Comparison of ENCODE assay signal across 17 cellular contexts in the genomic region with DNA sequence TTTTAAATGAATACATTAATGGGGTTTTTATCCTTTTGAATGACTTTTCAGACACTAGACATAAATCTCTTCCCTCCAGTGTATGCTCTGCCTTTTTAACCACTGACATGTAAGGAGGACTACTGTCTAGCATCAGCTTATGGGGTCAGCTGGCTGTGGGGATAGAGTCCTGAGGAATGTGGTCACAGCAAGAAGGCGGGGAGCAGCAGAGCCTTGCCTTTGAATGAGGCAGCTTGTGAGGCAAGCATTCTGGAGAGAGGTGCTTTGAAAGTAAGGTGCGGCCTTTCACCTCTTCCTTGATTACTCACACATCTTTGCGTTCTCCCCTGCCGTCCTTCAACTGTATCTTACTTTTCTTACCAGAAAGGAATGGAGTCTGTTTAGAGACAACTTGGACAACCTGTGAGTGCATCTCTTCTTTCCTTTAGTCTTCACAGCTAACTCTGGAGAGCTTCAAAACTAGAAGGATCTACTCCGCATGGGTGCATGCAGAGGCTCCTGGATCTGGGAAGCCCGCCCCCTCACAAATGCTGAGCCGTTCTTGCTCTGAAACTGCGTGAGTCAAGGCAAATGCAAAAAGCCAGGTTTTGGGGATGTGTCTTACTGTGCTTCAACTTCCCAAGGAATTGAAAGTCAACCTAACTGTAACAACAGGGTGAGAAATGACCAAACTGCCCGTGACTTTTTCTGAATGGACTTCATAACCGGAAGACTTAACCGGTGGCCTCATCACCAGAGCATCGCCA. TPM values are rescaled to one million over a fixed set of nuclear protein-coding genes. Genes with fewer than 3 reads are reported as not detected.
DNase-seq lines count a peak whose midpoint lies in the region; ATAC-seq and TF ChIP-seq lines count a peak whose summit lies in the region.
"Had no signal": no experiment of that assay in that cellular context is flagged by ENCODE, and none has a peak within 500 bp of the region (broad histone marks: within the 10 kb centered on the region; RNA-seq: fewer than 3 reads in every experiment).

No MANE protein-coding gene starts in this region.

- peaks cover 76% of the 10 kb centered on the region for H3K36me3 Mint-ChIP-seq in activated CD4-positive, alpha-beta T cell treated with anti-CD3 and anti-CD28 coated beads, Interleukin-2, amount 10 ng/mL, durations not matched to agents 24 days and 14 days (ENCODE audit: low read depth)
- no peaks in the 10 kb centered on the region for H3K36me3 Mint-ChIP-seq in IgD-negative memory B cell
- peaks cover 100% of the 10 kb centered on the region for H3K36me3 Mint-ChIP-seq in dendritic cell treated with granulocyte-macrophage colony-stimulating factor and Interleukin-4, amounts not matched to agents 40 ng/mL and 50 ng/mL, for 4 days (ENCODE audit: low read depth)

- no peak overlapping the region for H3K4me3 Mint-ChIP-seq in activated CD4-positive, alpha-beta T cell treated with anti-CD3 and anti-CD28 coated beads, Interleukin-2, amount 10 ng/mL, durations not matched to agents 24 days and 14 days
- no peak overlapping the region for H3K4me3 Mint-ChIP-seq in IgD-negative memory B cell
- H3K4me3 Mint-ChIP-seq in dendritic cell treated with granulocyte-macrophage colony-stimulating factor and Interleukin-4, amounts not matched to agents 40 ng/mL and 50 ng/mL, for 4 days: no peak overlapping the region
- H3K4me3 Mint-ChIP-seq: memory B cell had no signal

- peaks cover 24% of the 10 kb centered on the region for H3K4me1 Mint-ChIP-seq in activated CD4-positive, alpha-beta T cell treated with anti-CD3 and anti-CD28 coated beads, Interleukin-2, amount 10 ng/mL, durations not matched to agents 24 days and 14 days
- H3K4me1 Mint-ChIP-seq in IgD-negative memory B cell: peaks cover 0 to 3% (median 0%) of the 10 kb centered on the region in 3 donors
- peaks cover 59% of the 10 kb centered on the region for H3K4me1 Mint-ChIP-seq in dendritic cell treated with granulocyte-macrophage colony-stimulating factor and Interleukin-4, amounts not matched to agents 40 ng/mL and 50 ng/mL, for 4 days (ENCODE audit: low read depth)

- no peak for DNase-seq in activated CD4-positive, alpha-beta T cell treated with anti-CD3 and anti-CD28 coated beads, Interleukin-2, amount 10 ng/mL, durations not matched to agents 24 days and 14 days
- DNase-seq in activated CD4-positive, alpha-beta T cell treated with anti-CD3 and anti-CD28 coated beads, Interleukin-2, amount 50 U/mL, for 4 hours: no peak
- DNase-seq in NCI-H1417 treated with DMSO at 0.1 percent for 48 hours (lab: John Stamatoyannopoulos, UW) (no peak), thyroid gland (no peak)
- DNase-seq: amygdala, GDM1, glutamatergic neuron, NCI-H1694 treated with DMSO at 0.1 percent for 48 hours, SJCRH30 had no signal

- no peak overlapping the region for H3K9ac ChIP-seq in rectal smooth muscle tissue (ENCODE audit: low read length)

- H3K9me3 ChIP-seq in thyroid gland: no peaks in the 10 kb centered on the region
- H3K9me3 ChIP-seq: A549, esophagus muscularis mucosa, ovary, SJCRH30 had no signal

- no peaks in the 10 kb centered on the region for H3K27me3 ChIP-seq in rectal smooth muscle tissue (ENCODE audit: control insufficient read depth, insufficient read depth, low read length)
- H3K27me3 ChIP-seq in thyroid gland: no peaks in the 10 kb centered on the region
- H3K27me3 ChIP-seq: esophagus muscularis mucosa, ovary, SJCRH30 had no signal

- H3K4me3 ChIP-seq in rectal smooth muscle tissue (ENCODE audit: low read length) (no peak overlapping the region), thyroid gland (replicated peaks in 1 of 3) (no peak overlapping the region)
- H3K4me3 ChIP-seq: A549, esophagus muscularis mucosa, ovary, SJCRH30 had no signal

- H3K27me3 Mint-ChIP-seq in activated CD4-positive, alpha-beta T cell treated with anti-CD3 and anti-CD28 coated beads, Interleukin-2, amount 10 ng/mL, durations not matched to agents 24 days and 14 days: no peaks in the 10 kb centered on the region
- no peaks in the 10 kb centered on the region for H3K27me3 Mint-ChIP-seq in IgD-negative memory B cell
- H3K27me3 Mint-ChIP-seq in dendritic cell treated with granulocyte-macrophage colony-stimulating factor and Interleukin-4, amounts not matched to agents 40 ng/mL and 50 ng/mL, for 4 days: no peaks in the 10 kb centered on the region
- H3K27me3 Mint-ChIP-seq: memory B cell had no signal

- no peak for ATAC-seq in GM19324 (IDR thresholded peaks at IDR 0.05; ENCODE audit: low FRiP score, unreplicated experiment)
- ATAC-seq: A549 had no signal

- intact Hi-C loops in activated CD4-positive, alpha-beta T cell treated with anti-CD3 and anti-CD28 coated beads, Interleukin-2, amount 10 ng/mL, durations not matched to agents 24 days and 14 days (cut with micrococcal nuclease): no loop called here
- intact Hi-C loops in dendritic cell treated with granulocyte-macrophage colony-stimulating factor and Interleukin-4, amounts not matched to agents 40 ng/mL and 50 ng/mL, for 4 days (cut with micrococcal nuclease): no loop called here
- intact Hi-C loops in thyroid gland (cut with DNase I): loop anchor here (10.0 kb wide), 1 partner anchor 61 kb away; no protein-coding TSS in a partner anchor

- H3K36me3 ChIP-seq in rectal smooth muscle tissue (ENCODE audit: control insufficient read depth, insufficient read depth, low read length) (peaks cover 27% of the 10 kb centered on the region), thyroid gland (peaks cover 22 to 54% of the 10 kb centered on the region in 2 donors)
- H3K36me3 ChIP-seq: ovary had no signal

- no peak for TF ChIP-seq POLR2A in thyroid gland (IDR thresholded peaks at IDR 0.05)

- peak overlapping the region; percentile 63 for H3K27ac ChIP-seq in rectal smooth muscle tissue (ENCODE audit: low read depth, low read length)
- no peak overlapping the region for H3K27ac ChIP-seq in thyroid gland
- H3K27ac ChIP-seq: A549, ovary, SJCRH30 had no signal

- H3K4me1 ChIP-seq in rectal smooth muscle tissue (ENCODE audit: control insufficient read depth, insufficient read depth, low read length) (peaks cover 12% of the 10 kb centered on the region), thyroid gland (no peaks in the 10 kb centered on the region)
- H3K4me1 ChIP-seq: A549, esophagus muscularis mucosa, SJCRH30 had no signal

- WGBS in thyroid gland, 2 donors: 90 to 93% methylated on average over 12 of the region's 12 CpGs

- TF ChIP-seq CTCF in thyroid gland (IDR thresholded peaks at IDR 0.05): no peak

- H3K27ac Mint-ChIP-seq in activated CD4-positive, alpha-beta T cell treated with anti-CD3 and anti-CD28 coated beads, Interleukin-2, amount 10 ng/mL, durations not matched to agents 24 days and 14 days: peak overlapping the region; percentile 51
- H3K27ac Mint-ChIP-seq in IgD-negative memory B cell: peak overlapping the region in 2 of 3 donors; percentile 10 to 50
- H3K27ac Mint-ChIP-seq in dendritic cell treated with granulocyte-macrophage colony-stimulating factor and Interleukin-4, amounts not matched to agents 40 ng/mL and 50 ng/mL, for 4 days: peak overlapping the region; percentile 67
- H3K27ac Mint-ChIP-seq: memory B cell had no signal

- no peaks in the 10 kb centered on the region for H3K9me3 Mint-ChIP-seq in activated CD4-positive, alpha-beta T cell treated with anti-CD3 and anti-CD28 coated beads, Interleukin-2, amount 10 ng/mL, durations not matched to agents 24 days and 14 days
- H3K9me3 Mint-ChIP-seq in IgD-negative memory B cell: no peaks in the 10 kb centered on the region
- H3K9me3 Mint-ChIP-seq in dendritic cell treated with granulocyte-macrophage colony-stimulating factor and Interleukin-4, amounts not matched to agents 40 ng/mL and 50 ng/mL, for 4 days: no peaks in the 10 kb centered on the region
- H3K9me3 Mint-ChIP-seq: memory B cell had no signal

RNA-seq across cellular contexts. Expression of a gene that starts 49.9 kb away (rescaled TPM):
- total RNA-seq in activated CD4-positive, alpha-beta T cell treated with anti-CD3 and anti-CD28 coated beads, Interleukin-2, amount 10 ng/mL, durations not matched to agents 24 days and 14 days: 85.6 and 86.2 TPM in 2 replicates
- 40.6 TPM for polyA plus RNA-seq in IgD-negative memory B cell
- 1 to 10 TPM; 4.2 to 8.2 (median 7.1) TPM for total RNA-seq in thyroid gland

RNA-seq across cellular contexts. Expression of a gene that starts 52.5 kb away (rescaled TPM):
- 92.7 and 98.8 TPM in 2 replicates for total RNA-seq in activated CD4-positive, alpha-beta T cell treated with anti-CD3 and anti-CD28 coated beads, Interleukin-2, amount 10 ng/mL, durations not matched to agents 24 days and 14 days
- polyA plus RNA-seq in IgD-negative memory B cell: 32.0 TPM
- total RNA-seq in thyroid gland: 10 to 100 TPM; 41.4 to 56.0 (median 46.8) TPM
